Comparison of ENCODE assay signal across 13 cellular contexts in the genomic region with DNA sequence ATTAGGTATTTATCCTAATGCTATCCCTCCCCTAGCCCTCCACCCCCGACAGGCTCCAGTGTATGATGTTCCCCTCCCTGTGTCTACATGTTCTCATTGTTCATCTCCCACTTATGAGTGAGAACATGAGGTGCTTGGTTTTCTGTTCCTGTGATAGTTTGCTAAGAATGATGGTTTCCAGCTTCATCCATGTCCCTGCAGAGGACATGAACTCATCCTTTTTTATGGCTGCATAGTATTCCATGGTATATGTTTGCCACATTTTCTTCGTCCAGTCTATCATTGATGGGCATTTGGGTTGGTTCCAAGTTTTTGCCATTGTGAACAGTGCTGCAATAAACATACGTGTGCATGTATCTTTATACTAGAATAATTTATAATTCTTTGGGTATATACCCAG. TPM values are rescaled to one million over a fixed set of nuclear protein-coding genes. Genes with fewer than 3 reads are reported as not detected.
"Had no signal": no experiment of that assay in that cellular context is flagged by ENCODE, and none has a peak within 500 bp of the region (broad histone marks: within the 10 kb centered on the region; RNA-seq: fewer than 3 reads in every experiment).

No MANE protein-coding gene starts in this region.

RNA-seq across cellular contexts. Expression of a gene that starts 10.4 kb away (rescaled TPM):
- total RNA-seq: stomach, suprapubic skin, temporal lobe, thoracic aorta, tibial nerve, transverse colon, upper lobe of left lung, upper lobe of right lung, ureter, urinary bladder, uterus, vagina had no signal
- polyA plus RNA-seq: stomach, thymus, urinary bladder had no signal
